ENCODE assay signal across 8 cellular contexts in the genomic region with DNA sequence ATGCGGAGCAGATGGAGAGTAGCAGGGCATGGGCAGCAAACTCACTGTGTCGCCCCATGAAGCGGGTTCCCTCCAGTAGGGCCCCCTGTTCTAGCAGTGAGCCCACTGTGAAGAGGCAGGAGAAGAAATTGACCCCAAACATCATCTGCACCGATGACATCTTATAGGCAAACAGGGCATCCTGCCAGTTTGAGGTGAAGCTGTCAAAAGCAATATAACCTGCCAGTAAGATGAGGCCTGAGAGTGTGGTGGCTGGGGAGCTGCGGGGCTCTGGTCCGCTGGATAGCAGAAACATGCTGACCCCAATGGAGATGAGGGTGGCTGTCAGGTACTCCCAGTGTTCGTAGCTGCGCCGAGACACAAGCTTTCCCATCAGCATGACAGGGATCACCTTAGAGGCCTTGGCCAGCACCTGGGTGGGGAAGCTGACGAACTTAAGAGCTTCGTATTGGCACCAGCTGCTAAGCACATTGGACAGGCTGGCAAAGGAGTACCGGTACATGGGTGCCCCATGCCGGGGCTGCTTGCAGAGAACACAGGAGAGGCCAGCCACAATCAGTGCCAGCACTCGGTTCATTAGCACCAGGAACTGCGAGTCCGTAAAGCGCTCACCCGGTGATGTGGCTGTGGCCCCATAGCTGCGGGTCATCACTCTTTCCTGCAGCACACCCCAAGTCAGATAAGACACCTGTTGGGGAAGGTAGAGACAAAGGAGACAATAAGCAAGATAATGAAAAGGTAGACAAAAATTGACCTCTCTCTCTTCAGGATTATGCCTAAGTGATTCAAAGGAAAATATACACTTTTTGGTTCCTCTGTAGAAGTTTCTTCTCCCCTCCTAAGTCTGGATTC. TPM values are rescaled to one million over a fixed set of nuclear protein-coding genes. Genes with fewer than 3 reads are reported as not detected.
A peak's percentile ranks its signal among the peaks of the same experiment; 100 is the strongest.
DNase-seq lines count a peak whose midpoint lies in the region; ATAC-seq and TF ChIP-seq lines count a peak whose summit lies in the region.

No MANE protein-coding gene starts in this region.

- H3K27ac Mint-ChIP-seq in activated naive CD8-positive, alpha-beta T cell treated with anti-CD3 and anti-CD28 coated beads, Interleukin-2, amount 10 ng/mL, durations not matched to agents 7 days and 5 days: peak overlapping the region; percentile 90

- peak overlapping the region; percentile 91 for H3K4me3 Mint-ChIP-seq in activated naive CD8-positive, alpha-beta T cell treated with anti-CD3 and anti-CD28 coated beads, Interleukin-2, amount 10 ng/mL, durations not matched to agents 7 days and 5 days

- peaks cover 30% of the 10 kb centered on the region for H3K36me3 Mint-ChIP-seq in activated naive CD8-positive, alpha-beta T cell treated with anti-CD3 and anti-CD28 coated beads, Interleukin-2, amount 10 ng/mL, durations not matched to agents 7 days and 5 days

- H3K9me3 Mint-ChIP-seq in activated naive CD8-positive, alpha-beta T cell treated with anti-CD3 and anti-CD28 coated beads, Interleukin-2, amount 10 ng/mL, durations not matched to agents 7 days and 5 days: no peaks in the 10 kb centered on the region

- H3K27me3 ChIP-seq in MM.1S (replicated peaks; ENCODE audit: insufficient read depth, low read length) (no peaks in the 10 kb centered on the region), osteoblast (ENCODE audit: insufficient read depth, low read length) (no peaks in the 10 kb centered on the region)

- H3K9me3 ChIP-seq in MM.1S (replicated peaks; ENCODE audit: insufficient read depth, low read length): no peaks in the 10 kb centered on the region
- H3K9me3 ChIP-seq in osteoblast (ENCODE audit: low read depth, low read length): no peaks in the 10 kb centered on the region

- peaks cover 49% of the 10 kb centered on the region for H3K4me1 Mint-ChIP-seq in activated naive CD8-positive, alpha-beta T cell treated with anti-CD3 and anti-CD28 coated beads, Interleukin-2, amount 10 ng/mL, durations not matched to agents 7 days and 5 days

- POLR2A ChIA-PET in activated naive CD8-positive, alpha-beta T cell treated with anti-CD3 and anti-CD28 coated beads, Interleukin-2, amount 10 ng/mL, durations not matched to agents 7 days and 5 days (lab: Charles Lee): interaction anchor here (0.6 to 4.3 kb wide), 5 partner anchors 8 to 718 kb away, joined by 3 to 111 read pairs (median 6); partner anchors contain the start of genes HSP90AB1 and NFKBIE

- peak overlapping the region; percentile 91; the same call in 1 of the 2 replicates for H3K9ac ChIP-seq in MM.1S (ENCODE audit: low read length)

- H3K4me2 ChIP-seq in MM.1S (ENCODE audit: low read depth, low read length): peak overlapping the region; percentile 97; the same call in 1 of the 2 replicates
- peak overlapping the region; percentile 96 for H3K4me2 ChIP-seq in osteoblast (ENCODE audit: insufficient read depth, low read length)

- no peak overlapping the region for H3K4me3 ChIP-seq in MM.1S (ENCODE audit: low read length)
- H3K4me3 ChIP-seq in osteoblast (ENCODE audit: insufficient read depth, low read length): peak overlapping the region; percentile 97

- peaks cover 59% of the 10 kb centered on the region for H3K79me2 ChIP-seq in MM.1S (ENCODE audit: low read length)
- peaks cover 59% of the 10 kb centered on the region for H3K79me2 ChIP-seq in osteoblast (ENCODE audit: insufficient read depth, low read length)

- no peak for TF ChIP-seq CTCF in MM.1S (IDR thresholded peaks at IDR 0.05; ENCODE audit: low read length)
- no peak for TF ChIP-seq CTCF in osteoblast (IDR thresholded peaks at IDR 0.05; ENCODE audit: extremely low read depth, low read depth, low read length)

- H2AFZ ChIP-seq in MM.1S (ENCODE audit: low read length): no peak overlapping the region
- no peak overlapping the region for H2AFZ ChIP-seq in osteoblast (ENCODE audit: low read length)

- no peak for ATAC-seq in activated naive CD8-positive, alpha-beta T cell treated with anti-CD3 and anti-CD28 coated beads, Interleukin-2, amount 10 ng/mL, durations not matched to agents 7 days and 5 days (ENCODE audit: low read depth)
- no peak for ATAC-seq in HG03342 (IDR thresholded peaks at IDR 0.05; ENCODE audit: unreplicated experiment)

- H3K4me1 ChIP-seq in MM.1S (ENCODE audit: low read length) (peaks cover 38% of the 10 kb centered on the region), osteoblast (ENCODE audit: insufficient read depth, low read length) (peaks cover 17% of the 10 kb centered on the region)

- H3K27me3 Mint-ChIP-seq in activated naive CD8-positive, alpha-beta T cell treated with anti-CD3 and anti-CD28 coated beads, Interleukin-2, amount 10 ng/mL, durations not matched to agents 7 days and 5 days: no peaks in the 10 kb centered on the region

- DNase-seq in EL (peak; percentile 49), MM.1S (peak; percentile 41), osteoblast (ENCODE audit: insufficient read length, low spot score, missing footprints) (peak; percentile 82), mucosa of gallbladder (ENCODE audit: low spot score) (no peak), SW 1271 (lab: John Stamatoyannopoulos, UW) (no peak), HuH-7.5 (ENCODE audit: low spot score) (no peak)
- no peak for DNase-seq in activated naive CD8-positive, alpha-beta T cell treated with anti-CD3 and anti-CD28 coated beads, Interleukin-2, amount 10 ng/mL, durations not matched to agents 7 days and 5 days

- no peaks in the 10 kb centered on the region for H3K9me2 ChIP-seq in MM.1S (replicated peaks; ENCODE audit: insufficient read depth, low read length)

- H4K20me1 ChIP-seq in MM.1S (ENCODE audit: insufficient read depth, low read length): peaks cover 43% of the 10 kb centered on the region
- peaks cover 58% of the 10 kb centered on the region for H4K20me1 ChIP-seq in osteoblast (ENCODE audit: insufficient read depth, low read length)

- H3F3A ChIP-seq in MM.1S (ENCODE audit: insufficient read depth, low read length): peaks cover 87% of the 10 kb centered on the region

- H3K27ac ChIP-seq in MM.1S (ENCODE audit: low read length): peak overlapping the region; percentile 64; the same call in 1 of the 2 replicates
- no peak overlapping the region for H3K27ac ChIP-seq in osteoblast (ENCODE audit: low read depth, low read length)

- H3K36me3 ChIP-seq in MM.1S (replicated peaks; ENCODE audit: insufficient read depth, low read length): peaks cover 20% of the 10 kb centered on the region
- H3K36me3 ChIP-seq in osteoblast (ENCODE audit: insufficient read depth, low read length): peaks cover 63% of the 10 kb centered on the region

RNA-seq across cellular contexts. Expression of gene SLC35B2, which starts 2.1 kb away (rescaled TPM):
- total RNA-seq in activated naive CD8-positive, alpha-beta T cell treated with anti-CD3 and anti-CD28 coated beads, Interleukin-2, amount 10 ng/mL, durations not matched to agents 7 days and 5 days: 10 to 100 TPM; 28.4 TPM
- total RNA-seq in osteoblast (86.0 and 94.1 TPM in 2 replicates), mucosa of gallbladder (50.8 TPM)

RNA-seq across cellular contexts. Expression of gene HSP90AB1, which starts 8.3 kb away (rescaled TPM):
- 100 to 1,000 TPM; 453 to 466 TPM for total RNA-seq in activated naive CD8-positive, alpha-beta T cell treated with anti-CD3 and anti-CD28 coated beads, Interleukin-2, amount 10 ng/mL, durations not matched to agents 7 days and 5 days
- total RNA-seq in osteoblast: 676 and 702 TPM in 2 replicates
- 893 TPM for total RNA-seq in mucosa of gallbladder

RNA-seq across cellular contexts. Expression of gene NFKBIE, which starts 10.2 kb away (rescaled TPM):
- total RNA-seq in activated naive CD8-positive, alpha-beta T cell treated with anti-CD3 and anti-CD28 coated beads, Interleukin-2, amount 10 ng/mL, durations not matched to agents 7 days and 5 days: 10 to 100 TPM; 14.0 to 14.3 TPM
- 3.2 and 4.7 TPM in 2 replicates for total RNA-seq in osteoblast
- total RNA-seq in mucosa of gallbladder: 10.9 TPM

RNA-seq across cellular contexts. Expression of gene TMEM151B, which starts 15.1 kb away (rescaled TPM):
- total RNA-seq in activated naive CD8-positive, alpha-beta T cell treated with anti-CD3 and anti-CD28 coated beads, Interleukin-2, amount 10 ng/mL, durations not matched to agents 7 days and 5 days: not detected
- total RNA-seq in osteoblast (not detected in 2 replicates), mucosa of gallbladder (0.12 TPM)

RNA-seq across cellular contexts. Expression of gene SLC29A1, which starts 31.8 kb away (rescaled TPM):
- total RNA-seq in activated naive CD8-positive, alpha-beta T cell treated with anti-CD3 and anti-CD28 coated beads, Interleukin-2, amount 10 ng/mL, durations not matched to agents 7 days and 5 days: 10 to 100 TPM; 22.5 to 24.0 TPM
- 8.0 and 10.0 TPM in 2 replicates for total RNA-seq in osteoblast
- total RNA-seq in mucosa of gallbladder: 66.1 TPM

Comparison
In these comparisons a context has a peak if more than half of its experiments do, and no peak if none do; other contexts are left out.
1. DNase-seq: peak in EL (single experiment), MM.1S (single experiment) and osteoblast (single experiment); none in activated naive CD8-positive, alpha-beta T cell treated with anti-CD3 and anti-CD28 coated beads, Interleukin-2, amount 10 ng/mL, durations not matched to agents 7 days and 5 days (single experiment), mucosa of gallbladder (single experiment), SW 1271 (0 of 2) and HuH-7.5 (single experiment).